8 cellular contexts compared by ENCODE assay signal in the genomic region with DNA sequence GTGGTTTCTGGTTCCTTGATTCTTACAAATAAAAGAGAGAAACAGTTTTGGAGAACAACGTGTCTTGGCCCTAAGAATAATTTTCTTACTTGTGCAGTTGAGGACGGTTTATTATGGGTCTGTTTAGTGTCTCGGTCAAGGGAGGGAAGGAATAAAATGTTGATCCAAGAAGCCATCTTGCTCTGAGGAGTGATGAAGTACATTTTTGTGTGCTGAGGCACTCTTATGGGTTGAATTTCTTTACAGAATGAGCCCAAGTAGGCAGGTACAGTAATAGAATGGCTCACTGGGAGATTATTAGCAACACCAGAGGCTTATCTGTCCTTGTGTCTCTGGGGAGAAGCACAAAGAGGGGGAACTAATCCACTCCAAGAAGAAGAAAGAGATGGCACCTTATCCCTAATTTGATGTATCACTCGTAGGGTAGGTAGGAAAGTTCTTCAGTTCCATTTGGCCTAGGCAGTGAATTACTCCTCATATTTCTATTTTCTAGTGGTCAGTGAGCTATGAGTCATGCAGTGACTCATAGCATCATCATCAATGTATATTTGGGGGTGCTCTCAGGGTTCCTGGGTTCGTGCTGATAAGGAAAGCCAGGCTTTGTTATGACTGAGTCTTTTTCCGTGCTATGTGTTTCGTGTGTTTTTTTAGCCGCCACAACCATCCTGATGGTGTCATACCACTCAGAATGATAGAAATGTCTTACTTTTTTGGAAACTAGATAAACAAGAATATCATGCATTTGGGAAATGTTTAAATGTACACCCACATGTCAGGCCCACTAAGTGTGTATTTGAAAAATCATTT.
DNase-seq lines count a peak whose midpoint lies in the region; ATAC-seq and TF ChIP-seq lines count a peak whose summit lies in the region.

No MANE protein-coding gene starts in this region.

- peak overlapping the region; percentile 87 for H3K27ac Mint-ChIP-seq in mesothelial cell of epicardium

- TF ChIP-seq CTCF in GM10248 (IDR thresholded peaks at IDR 0.05; ENCODE audit: control extremely low read depth, extremely low read depth, low read depth, missing control alignments) (no peak), WI38 (IDR thresholded peaks at IDR 0.05; ENCODE audit: low read depth, low read length) (no peak), mesothelial cell of epicardium (IDR thresholded peaks at IDR 0.05; ENCODE audit: unreplicated experiment) (no peak)

- peaks cover 12% of the 10 kb centered on the region for H3K36me3 Mint-ChIP-seq in mesothelial cell of epicardium

- H3K4me3 ChIP-seq in WI38 (ENCODE audit: low read depth, low read length), result peak overlapping the region; percentile 6; the same call in 1 of the 2 replicates

- ATAC-seq in HG03060 (IDR thresholded peaks at IDR 0.05; ENCODE audit: low read depth, unreplicated experiment) (peak; percentile 72), HG02970 (IDR thresholded peaks at IDR 0.05; ENCODE audit: low FRiP score, unreplicated experiment) (no peak)

- DNase-seq in GM10248 (ENCODE audit: extremely low spot score), result peak; percentile 25
- no peak for DNase-seq in mesothelial cell of epicardium (ENCODE audit: low spot score in 2 of 2, unreplicated experiment in 2 of 2)
- no peak for DNase-seq in activated CD4-positive, alpha-beta T cell treated with anti-CD3 and anti-CD28 coated beads, Interleukin-2, amount 50 U/mL, for 48 hours
- DNase-seq in SK-N-DZ (ENCODE audit: low spot score), result no peak
- DNase-seq in stimulated activated CD4-positive, alpha-beta T cell treated with anti-CD3 and anti-CD28 coated beads, Interleukin-4, amount 100 ng/mL, for 1 hour, result no peak

- no peaks in the 10 kb centered on the region for H3K27me3 Mint-ChIP-seq in mesothelial cell of epicardium (ENCODE audit: low read depth)

- H3K4me3 Mint-ChIP-seq in mesothelial cell of epicardium, result no peak overlapping the region

- peaks cover 46% of the 10 kb centered on the region for H3K4me1 Mint-ChIP-seq in mesothelial cell of epicardium

- peaks cover 22% of the 10 kb centered on the region for H3K9me3 Mint-ChIP-seq in mesothelial cell of epicardium

- CTCF ChIA-PET in GM10248 (lab: Yijun Ruan, JAX), result no interaction called here

- POLR2A ChIA-PET in GM10248 (lab: Yijun Ruan, JAX), result no interaction called here
